In the genomic region with DNA sequence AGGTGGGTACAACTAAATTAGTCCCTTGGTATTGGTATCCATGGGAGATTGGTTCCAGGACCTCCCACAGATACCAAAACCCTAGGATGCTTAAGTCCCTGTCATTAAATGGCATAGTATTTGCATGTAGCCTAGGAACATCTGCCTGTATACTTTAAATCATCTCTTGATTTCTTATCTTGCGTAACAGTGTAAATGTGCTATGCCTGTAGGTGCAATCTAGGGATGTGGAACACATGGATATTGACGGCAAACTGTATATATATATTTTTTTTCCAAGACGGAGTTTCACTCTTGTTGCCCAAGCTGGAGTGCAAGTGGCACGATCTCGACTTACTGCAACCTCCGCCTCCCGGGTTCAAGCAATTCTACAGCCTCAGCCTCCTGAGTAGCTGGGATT, we compare ENCODE assay signal across 14 cellular contexts. TPM values are rescaled to one million over a fixed set of nuclear protein-coding genes. Genes with fewer than 3 reads are reported as not detected.
A peak's percentile ranks its signal among the peaks of the same experiment; 100 is the strongest.
DNase-seq lines count a peak whose midpoint lies in the region; ATAC-seq, FAIRE-seq and TF ChIP-seq lines count a peak whose summit lies in the region.
"Had no signal": no experiment of that assay in that cellular context is flagged by ENCODE, and none has a peak within 500 bp of the region (broad histone marks: within the 10 kb centered on the region; RNA-seq: fewer than 3 reads in every experiment).

No MANE protein-coding gene starts in this region.

- POLR2A ChIA-PET in HepG2 (lab: Yijun Ruan, JAX), result no interaction called here

- H3K27me3 ChIP-seq in HepG2 (ENCODE audit: control insufficient read depth in 1 of 2, insufficient read depth in 2 of 2, low read length in 2 of 2), result no peaks in the 10 kb centered on the region; a peak in 1 of 5 replicates
- H3K27me3 ChIP-seq in right lobe of liver, result no peaks in the 10 kb centered on the region
- no peaks in the 10 kb centered on the region for H3K27me3 ChIP-seq in NT2/D1 (ENCODE audit: insufficient read depth, insufficient read length)
- no peaks in the 10 kb centered on the region for H3K27me3 ChIP-seq in stomach
- H3K27me3 ChIP-seq: suprapubic skin had no signal

- TF ChIP-seq RAD21 in HepG2 (CRISPR knock-in tag; IDR thresholded peaks at IDR 0.05), result no peak

- TF ChIP-seq EP300 in HepG2 (IDR thresholded peaks at IDR 0.05; ENCODE audit: low read depth in 2 of 2, low read length in 2 of 2), result no peak
- no peak for TF ChIP-seq EP300 in HepG2 (CRISPR knock-in tag; IDR thresholded peaks at IDR 0.05; ENCODE audit: borderline replicate concordance)
- TF ChIP-seq EP300 in stomach (IDR thresholded peaks at IDR 0.05), result no peak

- in situ Hi-C loops in HepG2 (cut with HindIII; ENCODE audit: extremely low pct_ligation_motif_present, low pct_unique_long_range_greater_than_20kb), result no loop called here

- CTCF ChIA-PET in HepG2 (lab: Yijun Ruan, JAX; ENCODE audit: low intra/inter-chr PET ratio, low total read pairs), result no interaction called here

- peak overlapping the region in 1 of 3 experiments; percentile 49; a peak in 2 of 6 replicates for H3K4me3 ChIP-seq in HepG2 (replicated peaks in 1 of 3; ENCODE audit: insufficient read depth in 1 of 3, low read depth in 2 of 3, low read length in 3 of 3)
- no peak overlapping the region for H3K4me3 ChIP-seq in right lobe of liver
- H3K4me3 ChIP-seq in NT2/D1 (ENCODE audit: insufficient read length, low read depth), result peak overlapping the region; percentile 93
- peak overlapping the region; percentile 6 for H3K4me3 ChIP-seq in epithelial cell of proximal tubule (ENCODE audit: low read depth, low read length)
- no peak overlapping the region for H3K4me3 ChIP-seq in stomach

- H3K9me3 ChIP-seq in HepG2 (ENCODE audit: low read length) (no peaks in the 10 kb centered on the region), right lobe of liver (no peaks in the 10 kb centered on the region), NT2/D1 (ENCODE audit: insufficient read depth, low read length) (no peaks in the 10 kb centered on the region), stomach (no peaks in the 10 kb centered on the region)
- H3K9me3 ChIP-seq: suprapubic skin had no signal

- H3K4me2 ChIP-seq in HepG2 (ENCODE audit: low read depth, low read length), result peak overlapping the region; percentile 96

- H3K4me1 ChIP-seq in HepG2 (ENCODE audit: insufficient read depth, low read length) (peaks cover 16% of the 10 kb centered on the region), right lobe of liver (peaks cover 0 to 27% (median 11%) of the 10 kb centered on the region in 4 donors), NT2/D1 (ENCODE audit: insufficient read depth, insufficient read length) (no peaks in the 10 kb centered on the region), stomach (peaks cover 21 to 34% (median 32%) of the 10 kb centered on the region in 4 donors)

- peaks cover 61% of the 10 kb centered on the region for H3K79me2 ChIP-seq in HepG2 (ENCODE audit: insufficient read depth, low read length)

- 99% methylated on average over 7 of the region's 7 CpGs for WGBS in HepG2 (ENCODE audit: low lambda C conversion rate)
- WGBS in right lobe of liver (ENCODE audit: insufficient coverage, low coverage, low lambda C conversion rate, missing lambda C conversion rate), result 88% methylated on average over 5 of the region's 7 CpGs
- 92 to 96% (median 94%) methylated on average over 7 of the region's 7 CpGs for WGBS in stomach, 5 donors

- H3K36me3 ChIP-seq in HepG2 (replicated peaks in 1 of 2; ENCODE audit: control insufficient read depth in 1 of 2, insufficient read depth in 2 of 2, low read length in 2 of 2), result peaks cover 0 to 15% of the 10 kb centered on the region in 2 experiments
- no peaks in the 10 kb centered on the region for H3K36me3 ChIP-seq in right lobe of liver
- H3K36me3 ChIP-seq in NT2/D1 (ENCODE audit: insufficient read depth, insufficient read length, low read length), result peaks cover 57% of the 10 kb centered on the region
- peaks cover 0 to 14% (median under 1%) of the 10 kb centered on the region in 4 donors for H3K36me3 ChIP-seq in stomach
- H3K36me3 ChIP-seq: suprapubic skin had no signal

- FAIRE-seq in HepG2 (lab: Jason Lieb, UNC), result no peak
- FAIRE-seq: HTR-8/SVneo had no signal

- no peak overlapping the region for H3K27ac ChIP-seq in HepG2 (ENCODE audit: extremely low read length, insufficient read depth, low read length)
- no peak overlapping the region for H3K27ac ChIP-seq in right lobe of liver
- H3K27ac ChIP-seq in stomach, result no peak overlapping the region

- peaks cover 19% of the 10 kb centered on the region for H4K20me1 ChIP-seq in HepG2 (ENCODE audit: insufficient read depth, low read length)

- TF ChIP-seq CTCF in HepG2 (CRISPR knock-in tag; IDR thresholded peaks at IDR 0.05), result no peak
- no peak for TF ChIP-seq CTCF in right lobe of liver (IDR thresholded peaks at IDR 0.05)
- no peak for TF ChIP-seq CTCF in epithelial cell of proximal tubule (conservative IDR thresholded peaks at IDR 0.05; ENCODE audit: low read depth, low read length)
- TF ChIP-seq CTCF in stomach (IDR thresholded peaks at IDR 0.05), result no peak

- TF ChIP-seq POLR2A in HepG2 (IDR thresholded peaks at IDR 0.05; ENCODE audit: insufficient read depth in 1 of 2, low read depth in 2 of 2, low read length in 2 of 2) (no peak), right lobe of liver (IDR thresholded peaks at IDR 0.05) (no peak), stomach (IDR thresholded peaks at IDR 0.05) (no peak)

- H3K9ac ChIP-seq in HepG2 (ENCODE audit: insufficient read depth, low read depth, low read length), result peak overlapping the region; percentile 99; the same call in 1 of the 2 replicates
- H3K9ac ChIP-seq in NT2/D1 (ENCODE audit: insufficient read length, low read depth), result no peak overlapping the region

- no TSS peak for BruUV-seq in HepG2 (replicated peaks; lab: Mats Ljungman, UMichigan)

- DNase-seq in HepG2 (ENCODE audit: low spot score) (no peak), right lobe of liver (no peak), NT2/D1 (ENCODE audit: low read depth, low spot score) (no peak), epithelial cell of proximal tubule (ENCODE audit: low read depth) (no peak), stomach (no peak), middle frontal gyrus (ENCODE audit: extremely low spot score, low spot score) (no peak)
- DNase-seq: activated CD4-positive, alpha-beta T cell treated with anti-CD3 and anti-CD28 coated beads, Interleukin-2, amount 10 ng/mL, durations not matched to agents 7 days and 5 days; NCI-H1417 treated with DMSO at 0.1 percent for 48 hours; NCI-H446 treated with DMSO at 0.1 percent for 48 hours; RPMI8226 had no signal

- H2AFZ ChIP-seq in HepG2 (ENCODE audit: low read length), result no peak overlapping the region

- ATAC-seq in HepG2 (no peak), right lobe of liver (no peak), HG03342 (IDR thresholded peaks at IDR 0.05; ENCODE audit: unreplicated experiment) (no peak), HG03571 (IDR thresholded peaks at IDR 0.05; ENCODE audit: unreplicated experiment) (no peak)

- intact Hi-C loops in HepG2 (cut with micrococcal nuclease; ENCODE audit: unreplicated experiment), result loop anchor here (10.0 kb wide), 1 partner anchor 226 kb away; a partner anchor contains a TSS
- intact Hi-C loops in right lobe of liver (cut with DNase I), result no loop called here
- intact Hi-C loops in stomach (cut with DNase I; ENCODE audit: low total_unique reads), result no loop called here

RNA-seq across cellular contexts. Expression of a gene that starts 1.5 kb away (rescaled TPM):
- total RNA-seq in HepG2 (2016; rRNA removed; fragmentation: Illumina TruSeq; extraction: Trizol) (49.2 and 57.6 TPM in 2 replicates), right lobe of liver (10 to 100 TPM in 1 of 6 experiments, 1 to 10 TPM in 5; 2.1 to 10.7 (median 3.5) TPM), epithelial cell of proximal tubule (45.2 and 61.2 TPM in 2 replicates), stomach (10 to 100 TPM in 4 of 5 donors, 1 to 10 TPM in 1; 6.1 to 47.0 (median 24.2) TPM)
- total RNA-seq in HepG2 (2016; cell fraction: cytosol; rRNA removed; fragmentation: Illumina TruSeq; extraction: Trizol; ENCODE audit: low read depth), result 18.2 and 22.7 TPM in 2 replicates
- 49.4 and 57.3 TPM in 2 replicates for total RNA-seq in HepG2 (2016; cell fraction: insoluble cytoplasmic fraction; rRNA removed; fragmentation: Illumina TruSeq; extraction: Trizol)
- total RNA-seq in HepG2 (2016; cell fraction: membrane; rRNA removed; fragmentation: Illumina TruSeq; extraction: Trizol), result 16.5 and 21.3 TPM in 2 replicates
- total RNA-seq in HepG2 (2016; cell fraction: nucleus; rRNA removed; fragmentation: Illumina TruSeq; extraction: Trizol), result 108 and 118 TPM in 2 replicates
- polyA plus RNA-seq in HepG2 (2011; rRNA removed) (26.9 and 45.1 TPM in 2 replicates), stomach (10 to 100 TPM in 1 of 3 donors, 1 to 10 TPM in 2; 2.4 to 16.6 (median 3.0) TPM)
- polyA plus RNA-seq in HepG2 (2011; cell fraction: cytosol; rRNA removed), result 6.0 and 6.6 TPM in 2 replicates
- polyA plus RNA-seq in HepG2 (2011; cell fraction: nucleus; rRNA removed), result 56.6 and 86.5 TPM in 2 replicates
- polyA plus RNA-seq in HepG2 (2012), result 23.2 and 23.7 TPM in 2 replicates
- polyA plus RNA-seq in HepG2 (2016; cell fraction: cytosol; fragmentation: Illumina TruSeq; extraction: Trizol; ENCODE audit: low read depth), result 2.0 and 2.9 TPM in 2 replicates
- polyA plus RNA-seq in HepG2 (2016; cell fraction: insoluble cytoplasmic fraction; fragmentation: Illumina TruSeq; extraction: Trizol; ENCODE audit: low read depth), result 27.6 and 27.7 TPM in 2 replicates
- 3.5 and 4.7 TPM in 2 replicates for polyA plus RNA-seq in HepG2 (2016; cell fraction: membrane; fragmentation: Illumina TruSeq; extraction: Trizol; ENCODE audit: low read depth)
- polyA plus RNA-seq in HepG2 (2016; cell fraction: nucleus; fragmentation: Illumina TruSeq; extraction: Trizol; ENCODE audit: insufficient read depth, low read depth), result 208 and 213 TPM in 2 replicates
- polyA minus RNA-seq in HepG2 (2011; rRNA and poly(A)+ RNA removed; ENCODE audit: low replicate concordance), result 21.3 and 75.8 TPM in 2 replicates
- polyA minus RNA-seq in HepG2 (2011; cell fraction: cytosol; rRNA and poly(A)+ RNA removed), result 10.1 and 13.4 TPM in 2 replicates
- 88.6 and 117 TPM in 2 replicates for polyA minus RNA-seq in HepG2 (2011; cell fraction: nucleus; rRNA and poly(A)+ RNA removed)

RNA-seq across cellular contexts. Expression of a gene that starts 1.8 kb away (rescaled TPM):
- total RNA-seq in HepG2 (2016; rRNA removed; fragmentation: Illumina TruSeq; extraction: Trizol) (77.8 and 85.8 TPM in 2 replicates), right lobe of liver (10 to 100 TPM; 17.6 to 27.7 (median 23.4) TPM), epithelial cell of proximal tubule (44.9 and 72.4 TPM in 2 replicates), stomach (100 to 1,000 TPM in 3 of 5 donors, 10 to 100 TPM in 2; 28.0 to 234 (median 135) TPM)
- total RNA-seq in HepG2 (2016; cell fraction: cytosol; rRNA removed; fragmentation: Illumina TruSeq; extraction: Trizol; ENCODE audit: low read depth), result 18.9 and 21.1 TPM in 2 replicates
- 79.4 and 84.5 TPM in 2 replicates for total RNA-seq in HepG2 (2016; cell fraction: insoluble cytoplasmic fraction; rRNA removed; fragmentation: Illumina TruSeq; extraction: Trizol)
- total RNA-seq in HepG2 (2016; cell fraction: membrane; rRNA removed; fragmentation: Illumina TruSeq; extraction: Trizol), result 32.8 and 33.2 TPM in 2 replicates
- total RNA-seq in HepG2 (2016; cell fraction: nucleus; rRNA removed; fragmentation: Illumina TruSeq; extraction: Trizol), result 97.0 and 103 TPM in 2 replicates
- polyA plus RNA-seq in HepG2 (2011; rRNA removed) (27.6 and 31.4 TPM in 2 replicates), stomach (10 to 100 TPM; 31.4 to 41.2 (median 36.0) TPM)
- 7.5 and 10.3 TPM in 2 replicates for polyA plus RNA-seq in HepG2 (2011; cell fraction: cytosol; rRNA removed)
- 42.2 and 43.3 TPM in 2 replicates for polyA plus RNA-seq in HepG2 (2011; cell fraction: nucleus; rRNA removed)
- 50.4 and 65.0 TPM in 2 replicates for polyA plus RNA-seq in HepG2 (2012)
- 8.9 and 9.0 TPM in 2 replicates for polyA plus RNA-seq in HepG2 (2016; cell fraction: cytosol; fragmentation: Illumina TruSeq; extraction: Trizol; ENCODE audit: low read depth)
- polyA plus RNA-seq in HepG2 (2016; cell fraction: insoluble cytoplasmic fraction; fragmentation: Illumina TruSeq; extraction: Trizol; ENCODE audit: low read depth), result 98.3 and 98.6 TPM in 2 replicates
- polyA plus RNA-seq in HepG2 (2016; cell fraction: membrane; fragmentation: Illumina TruSeq; extraction: Trizol; ENCODE audit: low read depth), result 14.1 and 18.0 TPM in 2 replicates
- 156 and 164 TPM in 2 replicates for polyA plus RNA-seq in HepG2 (2016; cell fraction: nucleus; fragmentation: Illumina TruSeq; extraction: Trizol; ENCODE audit: insufficient read depth, low read depth)
- 17.3 and 23.5 TPM in 2 replicates for polyA minus RNA-seq in HepG2 (2011; rRNA and poly(A)+ RNA removed; ENCODE audit: low replicate concordance)
- 8.3 and 11.6 TPM in 2 replicates for polyA minus RNA-seq in HepG2 (2011; cell fraction: cytosol; rRNA and poly(A)+ RNA removed)
- 155 and 166 TPM in 2 replicates for polyA minus RNA-seq in HepG2 (2011; cell fraction: nucleus; rRNA and poly(A)+ RNA removed)

RNA-seq across cellular contexts. Expression of a gene that starts 27.9 kb away (rescaled TPM):
- total RNA-seq in HepG2 (2016; rRNA removed; fragmentation: Illumina TruSeq; extraction: Trizol) (14.2 and 20.9 TPM in 2 replicates), right lobe of liver (10 to 100 TPM in 2 of 6 experiments, 1 to 10 TPM in 4; 8.5 to 13.0 (median 9.3) TPM), epithelial cell of proximal tubule (23.3 and 25.0 TPM in 2 replicates), stomach (100 to 1,000 TPM in 1 of 5 donors, 10 to 100 TPM in 4; 14.3 to 110 (median 21.9) TPM)
- total RNA-seq in HepG2 (2016; cell fraction: cytosol; rRNA removed; fragmentation: Illumina TruSeq; extraction: Trizol; ENCODE audit: low read depth), result 4.6 and 5.1 TPM in 2 replicates
- 14.0 and 22.1 TPM in 2 replicates for total RNA-seq in HepG2 (2016; cell fraction: insoluble cytoplasmic fraction; rRNA removed; fragmentation: Illumina TruSeq; extraction: Trizol)
- total RNA-seq in HepG2 (2016; cell fraction: membrane; rRNA removed; fragmentation: Illumina TruSeq; extraction: Trizol), result 7.2 and 7.6 TPM in 2 replicates
- total RNA-seq in HepG2 (2016; cell fraction: nucleus; rRNA removed; fragmentation: Illumina TruSeq; extraction: Trizol), result 30.3 and 32.1 TPM in 2 replicates
- polyA plus RNA-seq in HepG2 (2011; rRNA removed) (18.6 and 20.5 TPM in 2 replicates), stomach (10 to 100 TPM in 1 of 3 donors, 1 to 10 TPM in 2; 7.8 to 22.4 (median 8.9) TPM)
- 9.6 and 13.2 TPM in 2 replicates for polyA plus RNA-seq in HepG2 (2011; cell fraction: cytosol; rRNA removed)
- 37.9 and 40.8 TPM in 2 replicates for polyA plus RNA-seq in HepG2 (2011; cell fraction: nucleus; rRNA removed)
- polyA plus RNA-seq in HepG2 (2012), result 20.5 and 20.8 TPM in 2 replicates
- 1.9 and 2.0 TPM in 2 replicates for polyA plus RNA-seq in HepG2 (2016; cell fraction: cytosol; fragmentation: Illumina TruSeq; extraction: Trizol; ENCODE audit: low read depth)
- polyA plus RNA-seq in HepG2 (2016; cell fraction: insoluble cytoplasmic fraction; fragmentation: Illumina TruSeq; extraction: Trizol; ENCODE audit: low read depth), result 15.5 and 16.5 TPM in 2 replicates
- 3.5 and 4.0 TPM in 2 replicates for polyA plus RNA-seq in HepG2 (2016; cell fraction: membrane; fragmentation: Illumina TruSeq; extraction: Trizol; ENCODE audit: low read depth)
- polyA plus RNA-seq in HepG2 (2016; cell fraction: nucleus; fragmentation: Illumina TruSeq; extraction: Trizol; ENCODE audit: insufficient read depth, low read depth), result 75.5 and 80.1 TPM in 2 replicates
- polyA minus RNA-seq in HepG2 (2011; rRNA and poly(A)+ RNA removed; ENCODE audit: low replicate concordance), result 9.4 and 18.6 TPM in 2 replicates
- polyA minus RNA-seq in HepG2 (2011; cell fraction: cytosol; rRNA and poly(A)+ RNA removed), result 8.1 and 11.2 TPM in 2 replicates
- 40.6 and 42.0 TPM in 2 replicates for polyA minus RNA-seq in HepG2 (2011; cell fraction: nucleus; rRNA and poly(A)+ RNA removed)

Comparison
In these comparisons a context has a peak if more than half of its experiments do, and no peak if none do; other contexts are left out.
1. H3K4me3 ChIP-seq: peak in NT2/D1 (single experiment) and epithelial cell of proximal tubule (single experiment); none in right lobe of liver (0 of 3) and stomach (0 of 4).